Comparison of ENCODE assay signal across 11 cellular contexts in the genomic region with DNA sequence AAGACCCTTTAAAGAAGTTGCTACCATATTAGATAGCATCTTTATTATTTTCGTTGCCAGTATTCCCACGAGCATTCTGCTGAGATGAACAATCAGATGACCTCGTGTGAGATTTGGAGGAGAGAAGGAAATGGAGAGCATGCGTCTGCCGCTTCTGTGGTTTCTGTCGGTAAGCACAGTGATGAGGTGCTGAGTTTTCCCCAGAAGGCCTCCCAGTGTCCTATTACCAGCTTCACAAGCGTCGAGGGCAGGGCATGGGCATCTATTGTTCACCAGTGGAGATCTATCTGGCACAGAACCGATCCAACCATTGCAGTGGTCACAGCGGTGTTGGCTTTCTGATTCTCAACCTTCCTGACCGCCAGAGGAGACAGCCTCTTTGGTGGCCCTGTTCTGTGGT. TPM values are rescaled to one million over a fixed set of nuclear protein-coding genes. Genes with fewer than 3 reads are reported as not detected.
DNase-seq lines count a peak whose midpoint lies in the region; ATAC-seq and TF ChIP-seq lines count a peak whose summit lies in the region.
"Had no signal": no experiment of that assay in that cellular context is flagged by ENCODE, and none has a peak within 500 bp of the region (broad histone marks: within the 10 kb centered on the region; RNA-seq: fewer than 3 reads in every experiment).

No MANE protein-coding gene starts in this region.

- H3K27me3 Mint-ChIP-seq in activated T-helper 2 cell treated with anti-CD3 and anti-CD28 coated beads, Interferon-gamma antibody, Interleukin-2, Interleukin-4, amounts not matched to agents 10 μg/mL and 5 μg/mL and 100 μg/mL, durations not matched to agents 14 hours and 24 hours and 36 hours (ENCODE audit: low read depth): no peaks in the 10 kb centered on the region
- no peaks in the 10 kb centered on the region for H3K27me3 Mint-ChIP-seq in activated T-cell treated with anti-CD3 and anti-CD28 coated beads, Interleukin-2, amount 50 U/mL, for 72 hours (ENCODE audit: low read depth)

- intact Hi-C loops in activated T-helper 2 cell treated with anti-CD3 and anti-CD28 coated beads, Interferon-gamma antibody, Interleukin-2, Interleukin-4, amounts not matched to agents 10 μg/mL and 5 μg/mL and 100 μg/mL, durations not matched to agents 14 hours and 24 hours and 36 hours (cut with micrococcal nuclease): no loop called here

- ATAC-seq in HG02884 (IDR thresholded peaks at IDR 0.05; ENCODE audit: unreplicated experiment): no peak
- no peak for ATAC-seq in activated T-cell treated with anti-CD3 and anti-CD28 coated beads, Interleukin-2, amount 50 U/mL, for 72 hours (replicated peaks in 1 of 2)

- no peak overlapping the region for H3K4me2 ChIP-seq in osteoblast (ENCODE audit: insufficient read depth, low read length)
- H3K4me2 ChIP-seq: KMS-11 had no signal

- no peaks in the 10 kb centered on the region for H3K27me3 ChIP-seq in osteoblast (ENCODE audit: insufficient read depth, low read length)

- no peak overlapping the region for H3K4me3 ChIP-seq in osteoblast (ENCODE audit: insufficient read depth, low read length)

- peak overlapping the region; percentile 72 for H3K27ac Mint-ChIP-seq in activated T-helper 2 cell treated with anti-CD3 and anti-CD28 coated beads, Interferon-gamma antibody, Interleukin-2, Interleukin-4, amounts not matched to agents 10 μg/mL and 5 μg/mL and 100 μg/mL, durations not matched to agents 14 hours and 24 hours and 36 hours
- H3K27ac Mint-ChIP-seq in activated T-cell treated with anti-CD3 and anti-CD28 coated beads, Interleukin-2, amount 50 U/mL, for 72 hours: no peak overlapping the region

- peaks cover 26% of the 10 kb centered on the region for H3K4me1 ChIP-seq in osteoblast (ENCODE audit: insufficient read depth, low read length)

- H3K36me3 ChIP-seq in osteoblast (ENCODE audit: insufficient read depth, low read length): peaks cover 58% of the 10 kb centered on the region

- no peak for TF ChIP-seq CTCF in osteoblast (IDR thresholded peaks at IDR 0.05; ENCODE audit: extremely low read depth, low read depth, low read length)

- peaks cover 18% of the 10 kb centered on the region for H3K79me2 ChIP-seq in osteoblast (ENCODE audit: insufficient read depth, low read length)

- H3K36me3 Mint-ChIP-seq in activated T-helper 2 cell treated with anti-CD3 and anti-CD28 coated beads, Interferon-gamma antibody, Interleukin-2, Interleukin-4, amounts not matched to agents 10 μg/mL and 5 μg/mL and 100 μg/mL, durations not matched to agents 14 hours and 24 hours and 36 hours (ENCODE audit: low read depth): peaks cover 80% of the 10 kb centered on the region
- H3K36me3 Mint-ChIP-seq in activated T-cell treated with anti-CD3 and anti-CD28 coated beads, Interleukin-2, amount 50 U/mL, for 72 hours (ENCODE audit: insufficient read depth in 2 of 2): peaks cover 3 to 24% of the 10 kb centered on the region in 2 donors

- no peaks in the 10 kb centered on the region for H3K9me3 Mint-ChIP-seq in activated T-helper 2 cell treated with anti-CD3 and anti-CD28 coated beads, Interferon-gamma antibody, Interleukin-2, Interleukin-4, amounts not matched to agents 10 μg/mL and 5 μg/mL and 100 μg/mL, durations not matched to agents 14 hours and 24 hours and 36 hours
- H3K9me3 Mint-ChIP-seq in activated T-cell treated with anti-CD3 and anti-CD28 coated beads, Interleukin-2, amount 50 U/mL, for 72 hours: no peaks in the 10 kb centered on the region

- DNase-seq in DMS153 (lab: John Stamatoyannopoulos, UW) (peak; percentile 85), Kasumi-1 (lab: John Stamatoyannopoulos, UW) (peak; percentile 59 to 64), osteoblast (ENCODE audit: insufficient read length, low spot score, missing footprints) (no peak), SW480 (ENCODE audit: low spot score) (no peak)
- DNase-seq in activated T-helper 2 cell treated with anti-CD3 and anti-CD28 coated beads, Interferon-gamma antibody, Interleukin-2, Interleukin-4, amounts not matched to agents 10 μg/mL and 5 μg/mL and 100 μg/mL, durations not matched to agents 14 hours and 24 hours and 36 hours (ENCODE audit: low spot score): no peak
- no peak for DNase-seq in stimulated activated naive CD4-positive, alpha-beta T cell treated with Interleukin-2 at 50 U/mL for 16 hours (lab: John Stamatoyannopoulos, UW)
- DNase-seq in activated T-cell treated with anti-CD3 and anti-CD28 coated beads, Interleukin-2, amount 50 U/mL, for 72 hours: no peak
- DNase-seq: effector CD4-positive, alpha-beta T cell; SHP77 treated with DMSO at 0.1 percent for 48 hours had no signal

- H3K4me1 Mint-ChIP-seq in activated T-helper 2 cell treated with anti-CD3 and anti-CD28 coated beads, Interferon-gamma antibody, Interleukin-2, Interleukin-4, amounts not matched to agents 10 μg/mL and 5 μg/mL and 100 μg/mL, durations not matched to agents 14 hours and 24 hours and 36 hours (ENCODE audit: low read depth): peaks cover 45% of the 10 kb centered on the region
- peaks cover 41% of the 10 kb centered on the region for H3K4me1 Mint-ChIP-seq in activated T-cell treated with anti-CD3 and anti-CD28 coated beads, Interleukin-2, amount 50 U/mL, for 72 hours (ENCODE audit: low read depth)

- no peak overlapping the region for H3K4me3 Mint-ChIP-seq in activated T-helper 2 cell treated with anti-CD3 and anti-CD28 coated beads, Interferon-gamma antibody, Interleukin-2, Interleukin-4, amounts not matched to agents 10 μg/mL and 5 μg/mL and 100 μg/mL, durations not matched to agents 14 hours and 24 hours and 36 hours (ENCODE audit: low read depth)
- no peak overlapping the region for H3K4me3 Mint-ChIP-seq in activated T-cell treated with anti-CD3 and anti-CD28 coated beads, Interleukin-2, amount 50 U/mL, for 72 hours

- peak overlapping the region; percentile 38 for H2AFZ ChIP-seq in osteoblast (ENCODE audit: low read length)

- H3K9me3 ChIP-seq in osteoblast (ENCODE audit: low read depth, low read length): no peaks in the 10 kb centered on the region

- H3K27ac ChIP-seq in osteoblast (ENCODE audit: low read depth, low read length): peak overlapping the region; percentile 66
- H3K27ac ChIP-seq: KMS-11 had no signal

- no peaks in the 10 kb centered on the region for H4K20me1 ChIP-seq in osteoblast (ENCODE audit: insufficient read depth, low read length)

RNA-seq across cellular contexts. Expression of a gene that starts 29.4 kb away (rescaled TPM):
- 20.9 and 22.5 TPM in 2 replicates for total RNA-seq in activated T-helper 2 cell treated with anti-CD3 and anti-CD28 coated beads, Interferon-gamma antibody, Interleukin-2, Interleukin-4, amounts not matched to agents 10 μg/mL and 5 μg/mL and 100 μg/mL, durations not matched to agents 14 hours and 24 hours and 36 hours
- total RNA-seq in osteoblast: 23.6 and 23.9 TPM in 2 replicates
- total RNA-seq in activated T-cell treated with anti-CD3 and anti-CD28 coated beads, Interleukin-2, amount 50 U/mL, for 72 hours: 10 to 100 TPM; 29.3 to 45.5 TPM

Comparison
In these comparisons a context has a peak if more than half of its experiments do, and no peak if none do; other contexts are left out.
1. DNase-seq: peak in DMS153 (single experiment) and Kasumi-1 (2 of 2); none in activated T-helper 2 cell treated with anti-CD3 and anti-CD28 coated beads, Interferon-gamma antibody, Interleukin-2, Interleukin-4, amounts not matched to agents 10 μg/mL and 5 μg/mL and 100 μg/mL, durations not matched to agents 14 hours and 24 hours and 36 hours (single experiment), osteoblast (single experiment), stimulated activated naive CD4-positive, alpha-beta T cell treated with Interleukin-2 at 50 U/mL for 16 hours (single experiment), SW480 (single experiment) and activated T-cell treated with anti-CD3 and anti-CD28 coated beads, Interleukin-2, amount 50 U/mL, for 72 hours (0 of 2).